Comparison of ENCODE assay signal across 8 cellular contexts in genomic region chr11:10303558-10304363, GRCh38. TPM values are rescaled to one million over a fixed set of nuclear protein-coding genes. Genes with fewer than 3 reads are reported as not detected.
DNase-seq lines count a peak whose midpoint lies in the region; FAIRE-seq and TF ChIP-seq lines count a peak whose summit lies in the region.

No MANE protein-coding gene starts in this region.

- FAIRE-seq in bronchial epithelial cell (lab: Jason Lieb, UNC) = no peak

- H3K4me3 ChIP-seq in bronchial epithelial cell (ENCODE audit: low read depth, low read length) = peak overlapping the region; percentile 75

- no peak for TF ChIP-seq CTCF in RWPE1 (conservative IDR thresholded peaks at IDR 0.05; ENCODE audit: low read depth)
- TF ChIP-seq CTCF in bronchial epithelial cell (IDR thresholded peaks at IDR 0.05; ENCODE audit: insufficient read depth, low read length, severe bottlenecking) = no peak

- CTCF ChIA-PET in RWPE1 (lab: Yijun Ruan, JAX) = interaction anchor here (0.7 to 1.3 kb wide), 3 partner anchors 63 to 545 kb away, joined by 3 to 4 read pairs (median 3); no protein-coding TSS in a partner anchor

- H3K27ac ChIP-seq in RWPE1 = peak overlapping the region; percentile 94

- POLR2A ChIA-PET in RWPE1 (lab: Yijun Ruan, JAX; ENCODE audit: low non-redundant PET) = interaction anchor here (0.6 kb wide), 1 partner anchor 36 kb away, joined by 3 read pairs; no protein-coding TSS in a partner anchor

- H3K27me3 ChIP-seq in bronchial epithelial cell (ENCODE audit: control insufficient read depth, insufficient read depth, low read length) = no peaks in the 10 kb centered on the region

- peak; percentile 83 for DNase-seq in CD1c-positive myeloid dendritic cell (ENCODE audit: extremely low spot score)
- peak; percentile 50 for DNase-seq in HK-2 (ENCODE audit: unreplicated experiment)
- peak; percentile 59 for DNase-seq in RWPE1 (ENCODE audit: low spot score)
- peak; percentile 86 for DNase-seq in bronchial epithelial cell (ENCODE audit: low read depth)
- DNase-seq in kidney tubule cell (ENCODE audit: low spot score) = peak; percentile 94
- peak in 5 of 6 experiments; percentile 9 to 55 (median 19) for DNase-seq in stimulated activated naive CD4-positive, alpha-beta T cell (lab: John Stamatoyannopoulos, UW)
- DNase-seq in mucosa of gallbladder (ENCODE audit: low spot score) = no peak
- no peak for DNase-seq in OCI-M2 (lab: John Stamatoyannopoulos, UW; ENCODE audit: unreplicated experiment)

- H3K36me3 ChIP-seq in bronchial epithelial cell (ENCODE audit: control insufficient read depth, insufficient read depth, low read length) = peaks cover 13% of the 10 kb centered on the region

RNA-seq across cellular contexts. Expression of gene ADM, which starts 1.1 kb away (rescaled TPM):
- 169 and 210 TPM in 2 replicates for total RNA-seq in bronchial epithelial cell
- total RNA-seq in mucosa of gallbladder = 27.2 TPM

RNA-seq across cellular contexts. Expression of gene SBF2, which starts 9.7 kb away (rescaled TPM):
- 24.0 and 25.3 TPM in 2 replicates for total RNA-seq in bronchial epithelial cell
- 53.1 TPM for total RNA-seq in mucosa of gallbladder

Comparison
In these comparisons a context has a peak if more than half of its experiments do, and no peak if none do; other contexts are left out.
1. DNase-seq: peak in CD1c-positive myeloid dendritic cell (single experiment), HK-2 (single experiment), RWPE1 (single experiment), bronchial epithelial cell (single experiment), kidney tubule cell (single experiment) and stimulated activated naive CD4-positive, alpha-beta T cell (5 of 6); none in mucosa of gallbladder (single experiment) and OCI-M2 (single experiment).